Comparison of ENCODE assay signal across 8 cellular contexts in genomic region chr1:159067699-159068621, GRCh38.
DNase-seq lines count a peak whose midpoint lies in the region; ATAC-seq and TF ChIP-seq lines count a peak whose summit lies in the region.

No MANE protein-coding gene starts in this region.

- ATAC-seq in GM21360 (IDR thresholded peaks at IDR 0.05; ENCODE audit: unreplicated experiment), result peak; percentile 78
- ATAC-seq in HG03558 (IDR thresholded peaks at IDR 0.05; ENCODE audit: extremely low read depth, unreplicated experiment), result peak; percentile 91
- ATAC-seq in activated naive CD8-positive, alpha-beta T cell treated with anti-CD3 and anti-CD28 coated beads, Interleukin-2, amount 50 U/mL, for 24 hours, result peak; percentile 50
- peak; percentile 95 for ATAC-seq in stimulated activated memory B cell treated with anti-CD40 and anti-IgM and Interleukin-4, amounts not matched to agents 10 μg/mL and 1 μg/mL and 100 μg/mL, for 72 hours

- peaks cover 23% of the 10 kb centered on the region for H3K36me3 Mint-ChIP-seq in activated naive CD8-positive, alpha-beta T cell treated with anti-CD3 and anti-CD28 coated beads, Interleukin-2, amount 50 U/mL, for 24 hours (ENCODE audit: low read depth)
- peaks cover 48% of the 10 kb centered on the region for H3K36me3 Mint-ChIP-seq in stimulated activated memory B cell treated with anti-CD40 and anti-IgM and Interleukin-4, amounts not matched to agents 10 μg/mL and 1 μg/mL and 100 μg/mL, for 72 hours

- CTCF ChIA-PET in GM10248 (lab: Yijun Ruan, JAX), result interaction anchor here (1.0 to 1.8 kb wide), 10 partner anchors 12 to 562 kb away, joined by 3 to 5 read pairs (median 3); no protein-coding TSS in a partner anchor

- peak overlapping the region; percentile 49 for H3K4me3 Mint-ChIP-seq in activated naive CD8-positive, alpha-beta T cell treated with anti-CD3 and anti-CD28 coated beads, Interleukin-2, amount 50 U/mL, for 24 hours
- H3K4me3 Mint-ChIP-seq in stimulated activated memory B cell treated with anti-CD40 and anti-IgM and Interleukin-4, amounts not matched to agents 10 μg/mL and 1 μg/mL and 100 μg/mL, for 72 hours, result peak overlapping the region; percentile 52

- peak; percentile 58 for DNase-seq in GM10248 (ENCODE audit: extremely low spot score)
- DNase-seq in activated naive CD8-positive, alpha-beta T cell treated with anti-CD3 and anti-CD28 coated beads, Interleukin-2, amount 50 U/mL, for 24 hours, result no peak
- DNase-seq in foreskin fibroblast, result no peak
- DNase-seq in activated gamma-delta T cell treated with Interleukin-2 at 50 U/mL for 16 hours, result no peak
- no peak for DNase-seq in UCSD-AML1 (lab: John Stamatoyannopoulos, UW; ENCODE audit: unreplicated experiment)

- peak overlapping the region; percentile 84 for H3K27ac Mint-ChIP-seq in activated naive CD8-positive, alpha-beta T cell treated with anti-CD3 and anti-CD28 coated beads, Interleukin-2, amount 50 U/mL, for 24 hours
- H3K27ac Mint-ChIP-seq in stimulated activated memory B cell treated with anti-CD40 and anti-IgM and Interleukin-4, amounts not matched to agents 10 μg/mL and 1 μg/mL and 100 μg/mL, for 72 hours, result peak overlapping the region; percentile 98

- peaks cover 54% of the 10 kb centered on the region for H3K4me1 Mint-ChIP-seq in activated naive CD8-positive, alpha-beta T cell treated with anti-CD3 and anti-CD28 coated beads, Interleukin-2, amount 50 U/mL, for 24 hours
- H3K4me1 Mint-ChIP-seq in stimulated activated memory B cell treated with anti-CD40 and anti-IgM and Interleukin-4, amounts not matched to agents 10 μg/mL and 1 μg/mL and 100 μg/mL, for 72 hours, result peaks cover 84% of the 10 kb centered on the region

- no peaks in the 10 kb centered on the region for H3K9me3 Mint-ChIP-seq in activated naive CD8-positive, alpha-beta T cell treated with anti-CD3 and anti-CD28 coated beads, Interleukin-2, amount 50 U/mL, for 24 hours
- no peaks in the 10 kb centered on the region for H3K9me3 Mint-ChIP-seq in stimulated activated memory B cell treated with anti-CD40 and anti-IgM and Interleukin-4, amounts not matched to agents 10 μg/mL and 1 μg/mL and 100 μg/mL, for 72 hours

- H3K27me3 Mint-ChIP-seq in activated naive CD8-positive, alpha-beta T cell treated with anti-CD3 and anti-CD28 coated beads, Interleukin-2, amount 50 U/mL, for 24 hours, result no peaks in the 10 kb centered on the region
- no peaks in the 10 kb centered on the region for H3K27me3 Mint-ChIP-seq in stimulated activated memory B cell treated with anti-CD40 and anti-IgM and Interleukin-4, amounts not matched to agents 10 μg/mL and 1 μg/mL and 100 μg/mL, for 72 hours

- TF ChIP-seq CTCF in GM10248 (IDR thresholded peaks at IDR 0.05; ENCODE audit: control extremely low read depth, extremely low read depth, low read depth, missing control alignments) (no peak), foreskin fibroblast (IDR thresholded peaks at IDR 0.05; ENCODE audit: low read depth, low read length) (no peak)

- POLR2A ChIA-PET in GM10248 (lab: Yijun Ruan, JAX), result interaction anchor here (1.5 kb wide), 1 partner anchor 10 kb away, joined by 4 read pairs; no protein-coding TSS in a partner anchor

- no peak overlapping the region for H3K4me3 ChIP-seq in foreskin fibroblast (ENCODE audit: low read depth in 1 of 2, low read length in 2 of 2)
